1 cellular context compared by ENCODE assay signal in genomic region chr16:89430436-89431157, GRCh38.
TF ChIP-seq lines count a peak whose summit lies in the region.

No MANE protein-coding gene starts in this region.

TF ChIP-seq in SK-N-SH treated with all-trans-retinoic acid at 6 μM for 48 hours, 23 proteins besides CTCF, POLR2A, EP300 and RAD21 (continued from another document):
- TF ChIP-seq PATZ1 (CRISPR knock-in tag; IDR thresholded peaks at IDR 0.05; ENCODE audit: borderline replicate concordance) (no peak), ARNTL (CRISPR knock-in tag; IDR thresholded peaks at IDR 0.05; ENCODE audit: borderline replicate concordance, low read depth) (no peak), ZNF70 (CRISPR knock-in tag; IDR thresholded peaks at IDR 0.05) (no peak), PPARA (CRISPR knock-in tag; IDR thresholded peaks at IDR 0.05; ENCODE audit: borderline replicate concordance) (no peak), OSR1 (CRISPR knock-in tag; IDR thresholded peaks at IDR 0.05) (no peak), ZC3H10 (CRISPR knock-in tag; IDR thresholded peaks at IDR 0.05) (no peak), ZNF565 (CRISPR knock-in tag; conservative IDR thresholded peaks at IDR 0.05; ENCODE audit: low read depth) (no peak), ESRRG (CRISPR knock-in tag; IDR thresholded peaks at IDR 0.05) (no peak), TSHZ2 (CRISPR knock-in tag; IDR thresholded peaks at IDR 0.05) (no peak), CSDC2 (CRISPR knock-in tag; IDR thresholded peaks at IDR 0.05) (no peak), TOX (CRISPR knock-in tag; IDR thresholded peaks at IDR 0.05; ENCODE audit: borderline replicate concordance) (no peak), RARB (CRISPR knock-in tag; IDR thresholded peaks at IDR 0.05) (no peak), ZFP3 (CRISPR knock-in tag; IDR thresholded peaks at IDR 0.05) (no peak), ISL1 (CRISPR knock-in tag; IDR thresholded peaks at IDR 0.05) (no peak), POU6F1 (CRISPR knock-in tag; IDR thresholded peaks at IDR 0.05; ENCODE audit: borderline replicate concordance, low read depth) (no peak)
TF ChIP-seq in SK-N-SH treated with all-trans-retinoic acid at 6 μM for 48 hours: peak in this region for 0.
